Comparison of ENCODE assay signal across 1 cellular context in the genomic region with DNA sequence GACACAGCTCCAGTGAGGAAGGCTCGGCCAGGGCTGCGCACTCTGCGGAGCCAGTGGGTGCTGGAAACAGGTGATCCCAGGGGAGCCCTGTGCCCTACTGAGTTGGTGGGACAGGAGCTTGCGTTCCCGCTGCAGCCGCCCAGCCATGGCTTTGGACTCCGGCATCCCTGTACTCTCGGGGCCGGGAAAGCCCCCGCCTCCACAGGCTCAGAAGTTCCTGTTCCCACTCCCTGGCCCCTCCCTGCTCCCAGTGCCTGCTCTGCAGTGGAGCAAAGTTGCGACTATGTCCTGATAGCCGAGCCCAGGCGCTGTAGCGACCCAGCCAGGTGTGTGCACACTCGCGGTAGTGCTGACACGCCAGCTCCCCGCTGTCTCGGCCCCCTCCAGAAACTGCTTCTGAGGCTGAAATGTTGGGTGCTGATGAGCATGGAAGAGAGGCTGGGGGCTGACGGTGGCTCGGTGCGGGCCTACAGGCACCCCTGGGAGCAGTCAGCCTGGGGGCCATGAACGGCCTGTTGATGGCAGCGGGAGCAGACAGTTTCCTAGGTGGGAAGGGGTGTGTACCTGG.
TF ChIP-seq lines count a peak whose summit lies in the region.

No MANE protein-coding gene starts in this region.

TF ChIP-seq in H1, 55 proteins besides CTCF, POLR2A, EP300 and RAD21:
- TF ChIP-seq RXRA (IDR thresholded peaks at IDR 0.05; ENCODE audit: insufficient read depth, low read depth, low read length) (no peak), CEBPB (IDR thresholded peaks at IDR 0.05; ENCODE audit: low read depth, low read length) (no peak), TAF7 (optimal IDR thresholded peaks at IDR 0.05; ENCODE audit: borderline replicate concordance, low read depth, low read length) (no peak), CREB1 (IDR thresholded peaks at IDR 0.05) (no peak), CHD2 (IDR thresholded peaks at IDR 0.05; ENCODE audit: low read length) (no peak), JUND (IDR thresholded peaks at IDR 0.05; ENCODE audit: low read length) (no peak)
- TF ChIP-seq, protein P1, sequence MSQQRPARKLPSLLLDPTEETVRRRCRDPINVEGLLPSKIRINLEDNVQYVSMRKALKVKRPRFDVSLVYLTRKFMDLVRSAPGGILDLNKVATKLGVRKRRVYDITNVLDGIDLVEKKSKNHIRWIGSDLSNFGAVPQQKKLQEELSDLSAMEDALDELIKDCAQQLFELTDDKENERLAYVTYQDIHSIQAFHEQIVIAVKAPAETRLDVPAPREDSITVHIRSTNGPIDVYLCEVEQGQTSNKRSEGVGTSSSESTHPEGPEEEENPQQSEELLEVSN (IDR thresholded peaks at IDR 0.05): no peak
- TF ChIP-seq, protein P2, sequence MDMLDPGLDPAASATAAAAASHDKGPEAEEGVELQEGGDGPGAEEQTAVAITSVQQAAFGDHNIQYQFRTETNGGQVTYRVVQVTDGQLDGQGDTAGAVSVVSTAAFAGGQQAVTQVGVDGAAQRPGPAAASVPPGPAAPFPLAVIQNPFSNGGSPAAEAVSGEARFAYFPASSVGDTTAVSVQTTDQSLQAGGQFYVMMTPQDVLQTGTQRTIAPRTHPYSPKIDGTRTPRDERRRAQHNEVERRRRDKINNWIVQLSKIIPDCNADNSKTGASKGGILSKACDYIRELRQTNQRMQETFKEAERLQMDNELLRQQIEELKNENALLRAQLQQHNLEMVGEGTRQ (IDR thresholded peaks at IDR 0.05; ENCODE audit: low read length): no peak
TF ChIP-seq in H1: peak in this region for 0.
